1 cellular context compared by ENCODE assay signal in genomic region chr11:102495161-102496042, GRCh38.
TF ChIP-seq lines count a peak whose summit lies in the region.

No MANE protein-coding gene starts in this region.

TF ChIP-seq in IMR-90, 13 proteins besides CTCF, POLR2A, EP300 and RAD21:
- TF ChIP-seq CEBPB (IDR thresholded peaks at IDR 0.05; ENCODE audit: low read depth, low read length): peak; percentile 56; the same call in 1 of the 2 replicates
- no peak for TF ChIP-seq RFX5 (IDR thresholded peaks at IDR 0.05; ENCODE audit: low read depth, low read length)
- TF ChIP-seq RCOR1 (IDR thresholded peaks at IDR 0.05; ENCODE audit: insufficient replicate concordance, low read length): no peak
- no peak for TF ChIP-seq ELK1 (IDR thresholded peaks at IDR 0.05; ENCODE audit: borderline replicate concordance, low read depth, low read length)
- TF ChIP-seq MAFK (IDR thresholded peaks at IDR 0.05; ENCODE audit: low read depth, low read length): no peak
- TF ChIP-seq NFE2L2 (IDR thresholded peaks at IDR 0.05; ENCODE audit: low read depth, low read length): no peak
- TF ChIP-seq MAZ (IDR thresholded peaks at IDR 0.05; ENCODE audit: borderline replicate concordance, low read depth, low read length): no peak
- no peak for TF ChIP-seq MXI1 (IDR thresholded peaks at IDR 0.05; ENCODE audit: borderline replicate concordance, low read depth, low read length)
- TF ChIP-seq BHLHE40 (IDR thresholded peaks at IDR 0.05; ENCODE audit: low read depth, low read length): no peak
- TF ChIP-seq CHD1 (IDR thresholded peaks at IDR 0.05; ENCODE audit: low read depth, low read length): no peak
- TF ChIP-seq SMC3 (IDR thresholded peaks at IDR 0.05; ENCODE audit: low read depth, low read length): peak; percentile 80
- no peak for TF ChIP-seq FOS (IDR thresholded peaks at IDR 0.05; ENCODE audit: low read depth, low read length)
TF ChIP-seq in IMR-90: peak in this region for 2.
